Comparison of ENCODE assay signal across 11 cellular contexts in genomic region chr5:36153299-36153677, GRCh38. TPM values are rescaled to one million over a fixed set of nuclear protein-coding genes. Genes with fewer than 3 reads are reported as not detected.
DNase-seq lines count a peak whose midpoint lies in the region; ATAC-seq, FAIRE-seq and TF ChIP-seq lines count a peak whose summit lies in the region.
"Had no signal": no experiment of that assay in that cellular context is flagged by ENCODE, and none has a peak within 500 bp of the region (broad histone marks: within the 10 kb centered on the region; RNA-seq: fewer than 3 reads in every experiment).

No MANE protein-coding gene starts in this region.

- CTCF ChIA-PET in GM12878 (lab: Yijun Ruan, JAX), result interaction anchor here (0.9 to 2.8 kb wide), 6 partner anchors 11 to 540 kb away, joined by 3 to 13 read pairs (median 6); partner anchors contain the start of gene NADK2

- no peak overlapping the region for H3K9ac ChIP-seq in HUES48 (ENCODE audit: low read depth, low read length)
- peak overlapping the region; percentile 91 for H3K9ac ChIP-seq in GM12878 (ENCODE audit: control insufficient read depth, insufficient read depth, low read length)
- H3K9ac ChIP-seq in mucosa of stomach (ENCODE audit: low read length), result peak overlapping the region; percentile 71

- peak overlapping the region; percentile 66 for H3K4me2 ChIP-seq in GM12878 (ENCODE audit: control insufficient read depth, insufficient read depth)

- H4K20me1 ChIP-seq in GM12878 (ENCODE audit: control insufficient read depth, insufficient read depth), result no peaks in the 10 kb centered on the region

- H3K4me1 ChIP-seq in BE2C (peaks cover 16% of the 10 kb centered on the region), HUES48 (ENCODE audit: control insufficient read depth, insufficient read depth, low read length) (peaks cover 11% of the 10 kb centered on the region), GM12878 (ENCODE audit: control insufficient read depth, insufficient read depth, low read length) (0 out of 2 replicates have a peak, but pooled peaks cover 4% of the 10 kb centered on the region), mucosa of stomach (ENCODE audit: control insufficient read depth, insufficient read depth, low read length) (peaks cover 13% of the 10 kb centered on the region), gastroesophageal sphincter (peaks cover 0 to 59% (median 4%) of the 10 kb centered on the region in 3 donors)

- H3K27ac ChIP-seq in HUES48 (ENCODE audit: low read depth, low read length) (no peak overlapping the region), GM12878 (ENCODE audit: control insufficient read depth, insufficient read depth) (peak overlapping the region; percentile 8; the same call in 1 of the 2 replicates), gastroesophageal sphincter (peak overlapping the region in 1 of 4 donors; percentile 87)
- H3K27ac ChIP-seq: adrenal gland had no signal

- H3K27me3 ChIP-seq in BE2C (no peaks in the 10 kb centered on the region), HUES48 (ENCODE audit: control insufficient read depth, insufficient read depth, low read length) (no peaks in the 10 kb centered on the region), GM12878 (replicated peaks in 1 of 2; ENCODE audit: control insufficient read depth in 2 of 2, insufficient read depth in 2 of 2, low read length in 1 of 2) (no peaks in the 10 kb centered on the region), mucosa of stomach (ENCODE audit: control insufficient read depth, insufficient read depth, low read length) (no peaks in the 10 kb centered on the region), gastroesophageal sphincter (no peaks in the 10 kb centered on the region)
- H3K27me3 ChIP-seq: adrenal gland had no signal

- TF ChIP-seq POLR2A in GM12878 (IDR thresholded peaks at IDR 0.05; ENCODE audit: low read depth, low read length) (no peak), gastroesophageal sphincter (IDR thresholded peaks at IDR 0.05) (no peak), GM12892 (IDR thresholded peaks at IDR 0.05; ENCODE audit: low read depth, low read length) (no peak)

- ATAC-seq in GM12878, result no peak
- no peak for ATAC-seq in gastroesophageal sphincter
- ATAC-seq: left lobe of liver had no signal

- TF ChIP-seq RAD21 in GM12878 (IDR thresholded peaks at IDR 0.05; ENCODE audit: insufficient read depth, low read depth, low read length), result no peak

- DNase-seq in BE2C (no peak), GM12878 (ENCODE audit: low read depth, low spot score) (no peak), SKM-1 treated with dmso at 0.1 percent for 144 hours (lab: John Stamatoyannopoulos, UW; ENCODE audit: unreplicated experiment) (no peak), GM12892 (ENCODE audit: insufficient read length) (no peak)
- no peak for DNase-seq in activated CD4-positive, CD25-positive, alpha-beta regulatory T cell (lab: John Stamatoyannopoulos, UW)

- no TSS peak for BruUV-seq in GM12878 (replicated peaks; lab: Mats Ljungman, UMichigan)

- no peak overlapping the region; the same call in 1 of the 2 replicates for H2AFZ ChIP-seq in GM12878 (ENCODE audit: control insufficient read depth, low read depth, low read length)

- 78% methylated on average over 7 of the region's 7 CpGs for WGBS in GM12878 (ENCODE audit: insufficient coverage, insufficient replicate concordance, low lambda C conversion rate, missing lambda C conversion rate)
- 51 to 57% methylated on average over 6 to 7 of the region's 7 CpGs for WGBS in gastroesophageal sphincter (ENCODE audit: low coverage in 1 of 2), 2 donors

- RAD21 ChIA-PET in GM12878 (lab: Charles Lee; ENCODE audit: unreplicated experiment), result interaction anchor here (1.4 to 2.1 kb wide), 3 partner anchors 12 to 88 kb away, joined by 5 to 14 read pairs (median 5); partner anchors contain the start of gene NADK2

- TF ChIP-seq EP300 in GM12878 (IDR thresholded peaks at IDR 0.05; ENCODE audit: borderline replicate concordance in 1 of 2, control insufficient read depth in 1 of 2, low read depth in 2 of 2, low read length in 2 of 2), result no peak
- no peak for TF ChIP-seq EP300 in gastroesophageal sphincter (IDR thresholded peaks at IDR 0.05)

- H3K4me3 ChIP-seq in BE2C (ENCODE audit: low read depth, low read length) (peak overlapping the region; percentile 96), HUES48 (ENCODE audit: low read depth, low read length) (peak overlapping the region; percentile 96), GM12878 (peak overlapping the region; percentile 36), mucosa of stomach (ENCODE audit: low read length) (no peak overlapping the region), gastroesophageal sphincter (peak overlapping the region in 1 of 2 donors; percentile 73)

- peaks cover 43% of the 10 kb centered on the region for H3K79me2 ChIP-seq in GM12878 (ENCODE audit: control insufficient read depth, insufficient read depth, low read length)

- H3K9me3 ChIP-seq in BE2C, result no peaks in the 10 kb centered on the region
- no peaks in the 10 kb centered on the region for H3K9me3 ChIP-seq in HUES48 (ENCODE audit: control insufficient read depth, insufficient read depth, low read length)
- H3K9me3 ChIP-seq in GM12878 (replicated peaks; ENCODE audit: control insufficient read depth, insufficient read depth, low read length), result no peaks in the 10 kb centered on the region
- no peaks in the 10 kb centered on the region for H3K9me3 ChIP-seq in mucosa of stomach (ENCODE audit: control insufficient read depth, low read length)
- H3K9me3 ChIP-seq in gastroesophageal sphincter, result no peaks in the 10 kb centered on the region
- H3K9me3 ChIP-seq: adrenal gland had no signal

- SMC1A ChIA-PET in GM12878 (lab: Charles Lee; ENCODE audit: uncharacterized antibody, unreplicated experiment), result interaction anchor here (0.8 to 5.5 kb wide), 4 partner anchors 24 to 88 kb away, joined by 3 to 23 read pairs (median 4); partner anchors contain the start of gene NADK2

- FAIRE-seq in GM12878 (lab: Jason Lieb, UNC) (no peak), GM12892 (lab: Jason Lieb, UNC) (no peak)
- FAIRE-seq: HTR-8/SVneo had no signal

- intact Hi-C loops in GM12878 (cut with micrococcal nuclease; ENCODE audit: unreplicated experiment), result loop anchor here (10.0 kb wide), 2 partner anchors 722 to 1228 kb away; partner anchors contain the start of genes DNAJC21 and NIPBL

- in situ Hi-C loops in GM12878 (cut with MboI), result no loop called here

- POLR2A ChIA-PET in GM12878 (lab: Charles Lee), result interaction anchor here (0.6 to 1.4 kb wide), 3 partner anchors 16 to 1727 kb away, joined by 3 to 5 read pairs (median 3); no protein-coding TSS in a partner anchor

- H3K36me3 ChIP-seq in BE2C (peaks cover 47% of the 10 kb centered on the region), HUES48 (ENCODE audit: control insufficient read depth, insufficient read depth, low read length) (peaks cover 51% of the 10 kb centered on the region), GM12878 (ENCODE audit: control insufficient read depth in 2 of 2, insufficient read depth in 2 of 2, low read length in 1 of 2) (peaks cover 0 to 2% of the 10 kb centered on the region in 2 experiments; a peak in 2 of 4 replicates), mucosa of stomach (ENCODE audit: control insufficient read depth, insufficient read depth, low read length) (no peaks in the 10 kb centered on the region), gastroesophageal sphincter (peaks cover 0 to 43% of the 10 kb centered on the region in 2 donors)
- H3K36me3 ChIP-seq: adrenal gland had no signal

- TF ChIP-seq CTCF in BE2C (IDR thresholded peaks at IDR 0.05; ENCODE audit: low read depth, low read length), result no peak
- TF ChIP-seq CTCF in GM12878 (IDR thresholded peaks at IDR 0.05 in 2 of 3, conservative IDR thresholded peaks at IDR 0.05 in 1 of 3; ENCODE audit: control insufficient read depth in 2 of 3, extremely low read depth in 1 of 3, insufficient read depth in 1 of 3, low read depth in 3 of 3, low read length in 3 of 3), result no peak
- TF ChIP-seq CTCF in gastroesophageal sphincter (IDR thresholded peaks at IDR 0.05), result no peak

RNA-seq across cellular contexts. Expression of gene SKP2, which starts 1.4 kb away (rescaled TPM):
- polyA plus RNA-seq in BE2C (2012; ENCODE audit: insufficient read depth, insufficient read length, low read depth), result 78.9 TPM
- total RNA-seq in GM12878 (2013; cell fraction: nucleolus; rRNA removed), result 35.8 and 38.4 TPM in 2 replicates
- total RNA-seq in GM12878 (2014; rRNA removed) (35.2 and 39.1 TPM in 2 replicates), GM12878 (2014; rRNA removed; fragmentation: Illumina TruSeq; extraction: Trizol) (34.6 and 35.6 TPM in 2 replicates), GM12878 (2021) (49.0 and 49.7 TPM in 2 replicates), gastroesophageal sphincter (10 to 100 TPM in 3 of 4 donors, 1 to 10 TPM in 1; 8.2 to 11.6 (median 11.4) TPM)
- 10.8 TPM for polyA plus RNA-seq in GM12878 (2011; ENCODE audit: low read depth)
- polyA plus RNA-seq in GM12878 (2011; rRNA removed) (39.5 and 42.7 TPM in 2 replicates), GM12878 (2014; fragmentation: Illumina TruSeq; extraction: Trizol) (38.2 and 44.3 TPM in 2 replicates), GM12878 (2014; fragmentation: Nextera tagmentation; extraction: Ambion mirVana) (10 to 100 TPM; 13.9 to 17.9 TPM), GM12878 (2014; rRNA removed) (31.2 and 32.3 TPM in 2 replicates), GM12878 (2016; fragmentation: Nextera tagmentation; extraction: Ambion mirVana) (10 to 100 TPM; 42.0 to 50.8 TPM)
- polyA plus RNA-seq in GM12878 (2011; cell fraction: cytosol; rRNA removed), result 40.6 and 42.4 TPM in 2 replicates
- 27.0 and 30.6 TPM in 2 replicates for polyA plus RNA-seq in GM12878 (2011; cell fraction: nucleus; rRNA removed)
- polyA plus RNA-seq in GM12878 (2012), result 14.1 and 14.5 TPM in 2 replicates
- polyA minus RNA-seq in GM12878 (2011; rRNA and poly(A)+ RNA removed), result 47.3 and 56.1 TPM in 2 replicates
- 12.7 and 24.5 TPM in 2 replicates for polyA minus RNA-seq in GM12878 (2011; cell fraction: cytosol; rRNA and poly(A)+ RNA removed)
- 28.0 and 29.2 TPM in 2 replicates for polyA minus RNA-seq in GM12878 (2011; cell fraction: nucleus; rRNA and poly(A)+ RNA removed)
- polyA plus RNA-seq in GM12892 (2012; ENCODE audit: missing spikeins), result 26.6 TPM

RNA-seq across cellular contexts. Expression of gene LMBRD2, which starts 1.6 kb away (rescaled TPM):
- polyA plus RNA-seq in BE2C (2012; ENCODE audit: insufficient read depth, insufficient read length, low read depth), result 5.6 TPM
- total RNA-seq in GM12878 (2013; cell fraction: nucleolus; rRNA removed), result 20.7 and 22.0 TPM in 2 replicates
- total RNA-seq in GM12878 (2014; rRNA removed), result 7.6 and 10.2 TPM in 2 replicates
- 9.8 and 11.0 TPM in 2 replicates for total RNA-seq in GM12878 (2014; rRNA removed; fragmentation: Illumina TruSeq; extraction: Trizol)
- total RNA-seq in GM12878 (2021), result 6.2 and 8.2 TPM in 2 replicates
- 1.4 TPM for polyA plus RNA-seq in GM12878 (2011; ENCODE audit: low read depth)
- polyA plus RNA-seq in GM12878 (2011; rRNA removed), result 9.1 and 14.4 TPM in 2 replicates
- polyA plus RNA-seq in GM12878 (2011; cell fraction: cytosol; rRNA removed), result 1.8 and 2.3 TPM in 2 replicates
- 7.9 and 8.7 TPM in 2 replicates for polyA plus RNA-seq in GM12878 (2011; cell fraction: nucleus; rRNA removed)
- 3.2 and 4.9 TPM in 2 replicates for polyA plus RNA-seq in GM12878 (2012)
- polyA plus RNA-seq in GM12878 (2014; fragmentation: Illumina TruSeq; extraction: Trizol), result 7.0 and 8.4 TPM in 2 replicates
- polyA plus RNA-seq in GM12878 (2014; fragmentation: Nextera tagmentation; extraction: Ambion mirVana), result 1 to 10 TPM in 1 of 2 experiments, under 1 TPM in 1; 0.90 to 1.8 TPM
- polyA plus RNA-seq in GM12878 (2014; rRNA removed), result 3.2 and 6.0 TPM in 2 replicates
- polyA plus RNA-seq in GM12878 (2016; fragmentation: Nextera tagmentation; extraction: Ambion mirVana), result 1 to 10 TPM; 4.7 to 5.6 TPM
- polyA minus RNA-seq in GM12878 (2011; rRNA and poly(A)+ RNA removed), result 10.4 and 12.3 TPM in 2 replicates
- polyA minus RNA-seq in GM12878 (2011; cell fraction: cytosol; rRNA and poly(A)+ RNA removed), result 6.5 and 11.2 TPM in 2 replicates
- polyA minus RNA-seq in GM12878 (2011; cell fraction: nucleus; rRNA and poly(A)+ RNA removed), result 10.0 and 13.7 TPM in 2 replicates
- total RNA-seq in gastroesophageal sphincter, result 10 to 100 TPM in 3 of 4 donors, 1 to 10 TPM in 1; 8.3 to 16.7 (median 13.2) TPM
- 6.4 TPM for polyA plus RNA-seq in GM12892 (2012; ENCODE audit: missing spikeins)
